ENCODE assay signal across 15 cellular contexts in the genomic region with DNA sequence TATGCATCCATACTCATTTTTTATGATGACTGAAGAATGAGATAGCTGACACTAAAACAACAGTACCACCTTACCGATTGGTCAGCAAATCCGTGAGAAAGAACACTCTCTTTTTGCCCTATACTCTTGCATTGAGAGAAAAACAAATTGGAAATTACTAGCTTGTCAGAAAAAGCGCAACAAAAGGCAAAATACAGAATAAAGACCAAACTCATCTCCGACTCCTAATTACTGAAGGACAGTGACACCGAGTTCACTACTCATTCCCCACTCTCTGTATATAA. TPM values are rescaled to one million over a fixed set of nuclear protein-coding genes. Genes with fewer than 3 reads are reported as not detected.
DNase-seq lines count a peak whose midpoint lies in the region; ATAC-seq and TF ChIP-seq lines count a peak whose summit lies in the region.
"Had no signal": no experiment of that assay in that cellular context is flagged by ENCODE, and none has a peak within 500 bp of the region (broad histone marks: within the 10 kb centered on the region; RNA-seq: fewer than 3 reads in every experiment).

No MANE protein-coding gene starts in this region.

- H3K27me3 ChIP-seq in CD4-positive, alpha-beta T cell (ENCODE audit: control insufficient read depth, insufficient read depth, low read length), result no peaks in the 10 kb centered on the region
- H3K27me3 ChIP-seq in Loucy (ENCODE audit: insufficient read depth, low read length, poor library complexity, severe bottlenecking), result no peaks in the 10 kb centered on the region
- H3K27me3 ChIP-seq in colonic mucosa, result no peaks in the 10 kb centered on the region

- peak overlapping the region; percentile 90 for H3K4me3 Mint-ChIP-seq in CD4-positive, alpha-beta T cell
- H3K4me3 Mint-ChIP-seq in osteocyte (ENCODE audit: unreplicated experiment), result peak overlapping the region; percentile 29

- H3K36me3 Mint-ChIP-seq in CD4-positive, alpha-beta T cell (ENCODE audit: low read depth), result peaks cover 20% of the 10 kb centered on the region
- H3K36me3 Mint-ChIP-seq in osteocyte (ENCODE audit: unreplicated experiment), result peaks cover 7% of the 10 kb centered on the region

- no peaks in the 10 kb centered on the region for H3K27me3 Mint-ChIP-seq in CD4-positive, alpha-beta T cell
- H3K27me3 Mint-ChIP-seq in osteocyte (ENCODE audit: unreplicated experiment), result no peaks in the 10 kb centered on the region
- H3K27me3 Mint-ChIP-seq: stimulated activated naive B cell treated with anti-CD40 and anti-IgM and Interleukin-4, amounts not matched to agents 10 μg/mL and 1 μg/mL and 100 μg/mL, for 72 hours had no signal

- intact Hi-C loops in CD4-positive, alpha-beta T cell (cut with DNase I, micrococcal nuclease), result loop anchor here in 1 of 2 experiments (5.0 to 10.0 kb wide), 5 partner anchors 100 to 1850 kb away; a partner anchor contains a TSS
- intact Hi-C loops in colonic mucosa (cut with DNase I), result no loop called here

- no peak for DNase-seq in CD4-positive, alpha-beta T cell
- DNase-seq in colonic mucosa (no peak), osteocyte (ENCODE audit: extremely low spot score, unreplicated experiment) (no peak), NCI-H146 treated with DMSO at 0.1 percent for 48 hours (lab: John Stamatoyannopoulos, UW; ENCODE audit: unreplicated experiment) (no peak), T1000 (lab: John Stamatoyannopoulos, UW) (no peak)
- DNase-seq: activated CD4-positive, alpha-beta T cell treated with anti-CD3 and anti-CD28 coated beads for 1 hour; left cardiac atrium; NCI-H1092 treated with DMSO at 0.1 percent for 48 hours; right cardiac atrium; stimulated activated CD4-positive, alpha-beta T cell treated with anti-CD3 and anti-CD28 coated beads, Interleukin-4, amount 100 ng/mL, for 4 hours; stimulated activated naive B cell treated with anti-CD40 and anti-IgM and Interleukin-4, amounts not matched to agents 10 μg/mL and 1 μg/mL and 100 μg/mL, for 72 hours; T-helper 1 cell had no signal

- H3K27ac Mint-ChIP-seq in CD4-positive, alpha-beta T cell, result no peak overlapping the region
- no peak overlapping the region for H3K27ac Mint-ChIP-seq in osteocyte (ENCODE audit: unreplicated experiment)

- H3K9ac ChIP-seq in Loucy (ENCODE audit: low read depth, low read length, poor library complexity, severe bottlenecking) (peak overlapping the region; percentile 87), colonic mucosa (ENCODE audit: low read depth in 2 of 2, low read length in 2 of 2) (no peak overlapping the region)

- no peaks in the 10 kb centered on the region for H3K9me3 Mint-ChIP-seq in CD4-positive, alpha-beta T cell
- H3K9me3 Mint-ChIP-seq in osteocyte (ENCODE audit: unreplicated experiment), result no peaks in the 10 kb centered on the region
- H3K9me3 Mint-ChIP-seq: stimulated activated naive B cell treated with anti-CD40 and anti-IgM and Interleukin-4, amounts not matched to agents 10 μg/mL and 1 μg/mL and 100 μg/mL, for 72 hours had no signal

- peaks cover 14% of the 10 kb centered on the region for H4K20me1 ChIP-seq in Loucy (ENCODE audit: insufficient read depth, low read length, poor library complexity, severe bottlenecking)

- CTCF ChIA-PET in CD4-positive, alpha-beta T cell (lab: Charles Lee), result interaction anchor here (1.7 to 3.5 kb wide), 2 partner anchors 197 to 237 kb away, joined by 5 to 14 read pairs; a partner anchor contains a TSS

- H3K79me2 ChIP-seq in Loucy (ENCODE audit: insufficient read depth, low read length), result peaks cover 39% of the 10 kb centered on the region

- peak overlapping the region; percentile 82 for H3K4me3 ChIP-seq in Loucy (ENCODE audit: low read length, poor library complexity, severe bottlenecking)
- no peak overlapping the region for H3K4me3 ChIP-seq in colonic mucosa

- no peak overlapping the region for H2AFZ ChIP-seq in Loucy (ENCODE audit: low read length)

- H3K36me3 ChIP-seq in Loucy (ENCODE audit: insufficient read depth, low read length) (no peaks in the 10 kb centered on the region), colonic mucosa (no peaks in the 10 kb centered on the region)

- peaks cover 41% of the 10 kb centered on the region for H3K4me1 ChIP-seq in Loucy (ENCODE audit: insufficient read depth, low read length, poor library complexity, severe bottlenecking)
- H3K4me1 ChIP-seq in colonic mucosa, result peaks cover 14% of the 10 kb centered on the region

- H3K9me2 ChIP-seq in Loucy (replicated peaks; ENCODE audit: low read depth, low read length), result no peaks in the 10 kb centered on the region

- no peak for TF ChIP-seq CTCF in CD4-positive, alpha-beta T cell (IDR thresholded peaks at IDR 0.05)
- TF ChIP-seq CTCF in Loucy (conservative IDR thresholded peaks at IDR 0.05; ENCODE audit: low read length) (no peak), colonic mucosa (IDR thresholded peaks at IDR 0.05) (no peak), osteocyte (IDR thresholded peaks at IDR 0.05) (no peak)

- H3F3A ChIP-seq in Loucy (ENCODE audit: low read depth), result peaks cover 6% of the 10 kb centered on the region; the same call in 1 of the 2 replicates

- POLR2A ChIA-PET in CD4-positive, alpha-beta T cell (lab: Charles Lee), result no interaction called here

- H3K9me3 ChIP-seq in CD4-positive, alpha-beta T cell (ENCODE audit: control insufficient read depth, low read length), result no peaks in the 10 kb centered on the region
- H3K9me3 ChIP-seq in Loucy (ENCODE audit: insufficient read depth, low read depth, low read length) (no peaks in the 10 kb centered on the region), colonic mucosa (no peaks in the 10 kb centered on the region)

- H3K4me1 Mint-ChIP-seq in CD4-positive, alpha-beta T cell (ENCODE audit: low read depth), result peaks cover 44% of the 10 kb centered on the region
- H3K4me1 Mint-ChIP-seq in osteocyte (ENCODE audit: unreplicated experiment), result peaks cover 28% of the 10 kb centered on the region

- ATAC-seq in CD4-positive, alpha-beta T cell (ENCODE audit: poor library complexity), result no peak
- ATAC-seq in GM21737 (IDR thresholded peaks at IDR 0.05; ENCODE audit: unreplicated experiment), result no peak
- no peak for ATAC-seq in HG02763 (IDR thresholded peaks at IDR 0.05; ENCODE audit: unreplicated experiment)
- ATAC-seq: left cardiac atrium; right cardiac atrium; stimulated activated naive B cell treated with anti-CD40 and anti-IgM and Interleukin-4, amounts not matched to agents 10 μg/mL and 1 μg/mL and 100 μg/mL, for 72 hours had no signal

- H3K4me2 ChIP-seq in Loucy (ENCODE audit: low read depth, low read length, poor library complexity, severe bottlenecking), result peak overlapping the region; percentile 76

- no peak overlapping the region for H3K27ac ChIP-seq in CD4-positive, alpha-beta T cell (ENCODE audit: low read depth, low read length)
- peak overlapping the region; percentile 75 for H3K27ac ChIP-seq in colonic mucosa

RNA-seq across cellular contexts. Expression of a gene that starts 2.1 kb away (rescaled TPM):
- total RNA-seq in CD4-positive, alpha-beta T cell, result 1 to 10 TPM; 3.2 to 4.5 TPM
- total RNA-seq in colonic mucosa (10 to 100 TPM; 32.1 to 32.9 TPM), osteocyte (23.4 and 24.8 TPM in 2 replicates)
